Comparison of ENCODE assay signal across 1 cellular context in the genomic region with DNA sequence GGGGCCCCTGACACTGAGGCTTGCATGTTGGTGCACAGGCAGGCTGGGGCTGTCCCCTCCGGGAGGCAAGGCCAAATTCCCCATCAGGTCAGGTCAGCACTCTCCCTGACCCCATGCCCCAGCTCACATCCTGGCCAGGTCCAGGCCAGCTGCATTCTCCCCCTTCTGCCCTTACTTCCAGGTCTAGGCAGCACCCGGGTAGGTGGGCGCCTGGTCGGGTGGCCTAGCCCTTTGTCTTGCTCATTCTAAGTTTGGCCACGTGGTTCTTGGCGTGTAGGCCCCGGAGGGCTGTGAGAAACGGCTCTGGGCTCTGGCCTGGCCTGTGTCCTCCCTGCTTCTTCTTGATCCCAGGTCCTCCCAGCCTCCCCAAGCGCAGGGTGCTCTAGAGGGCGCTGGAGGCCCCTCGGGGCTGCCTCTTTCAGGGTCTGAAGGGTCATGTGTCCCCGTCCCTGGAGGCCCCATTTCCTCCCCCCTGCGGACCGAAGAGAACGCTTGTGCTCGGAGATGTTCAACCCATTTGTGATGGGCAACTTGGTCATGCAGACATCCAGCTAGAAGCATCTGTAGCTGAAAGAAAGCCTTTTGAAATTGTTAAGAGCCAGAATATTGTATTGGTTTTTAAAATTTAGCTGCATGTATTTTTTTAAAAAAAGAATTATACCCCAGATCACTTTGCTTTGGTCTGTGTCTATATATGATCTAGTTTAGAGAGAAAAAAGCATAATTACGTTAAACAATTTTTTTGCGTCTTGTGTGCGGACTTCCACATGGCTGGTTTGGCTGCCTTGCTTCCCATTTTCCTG.
A peak's percentile ranks its signal among the peaks of the same experiment; 100 is the strongest.
TF ChIP-seq lines count a peak whose summit lies in the region.

No MANE protein-coding gene starts in this region.

TF ChIP-seq in H1, 55 proteins besides CTCF, POLR2A, EP300 and RAD21 (continued from another document):
- TF ChIP-seq POU5F1 (IDR thresholded peaks at IDR 0.05; ENCODE audit: low read depth, low read length) (no peak), GABPA (IDR thresholded peaks at IDR 0.05; ENCODE audit: borderline replicate concordance, insufficient read depth, low read length) (peak; percentile 47; the same call in 1 of the 2 replicates), NANOG (IDR thresholded peaks at IDR 0.05; ENCODE audit: insufficient read depth, low read depth, low read length, poor library complexity, severe bottlenecking) (no peak), SUZ12 (IDR thresholded peaks at IDR 0.05; ENCODE audit: low read length) (no peak), GTF2F1 (IDR thresholded peaks at IDR 0.05; ENCODE audit: borderline replicate concordance, low read depth, low read length) (no peak), SP4 (IDR thresholded peaks at IDR 0.05; ENCODE audit: low read length) (no peak), EZH2 (IDR thresholded peaks at IDR 0.05; ENCODE audit: low read depth, low read length, severe bottlenecking) (no peak), HDAC6 (IDR thresholded peaks at IDR 0.05; ENCODE audit: low read depth, low read length) (no peak), SRF (IDR thresholded peaks at IDR 0.05; ENCODE audit: low read depth, low read length) (no peak), CHD1 (IDR thresholded peaks at IDR 0.05; ENCODE audit: low read depth, low read length) (no peak), TAF1 (IDR thresholded peaks at IDR 0.05; ENCODE audit: low read depth, low read length) (0 out of 2 replicates have a peak, but pooled peaks have one; percentile 20), CBX5 (IDR thresholded peaks at IDR 0.05; ENCODE audit: low read depth, low read length) (no peak), TAF7 (optimal IDR thresholded peaks at IDR 0.05; ENCODE audit: borderline replicate concordance, low read depth, low read length) (no peak), CTBP2 (IDR thresholded peaks at IDR 0.05; ENCODE audit: borderline replicate concordance, insufficient read depth, insufficient read length, low read length) (no peak)
- TF ChIP-seq, protein P1, sequence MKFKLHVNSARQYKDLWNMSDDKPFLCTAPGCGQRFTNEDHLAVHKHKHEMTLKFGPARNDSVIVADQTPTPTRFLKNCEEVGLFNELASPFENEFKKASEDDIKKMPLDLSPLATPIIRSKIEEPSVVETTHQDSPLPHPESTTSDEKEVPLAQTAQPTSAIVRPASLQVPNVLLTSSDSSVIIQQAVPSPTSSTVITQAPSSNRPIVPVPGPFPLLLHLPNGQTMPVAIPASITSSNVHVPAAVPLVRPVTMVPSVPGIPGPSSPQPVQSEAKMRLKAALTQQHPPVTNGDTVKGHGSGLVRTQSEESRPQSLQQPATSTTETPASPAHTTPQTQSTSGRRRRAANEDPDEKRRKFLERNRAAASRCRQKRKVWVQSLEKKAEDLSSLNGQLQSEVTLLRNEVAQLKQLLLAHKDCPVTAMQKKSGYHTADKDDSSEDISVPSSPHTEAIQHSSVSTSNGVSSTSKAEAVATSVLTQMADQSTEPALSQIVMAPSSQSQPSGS (IDR thresholded peaks at IDR 0.05; ENCODE audit: low read length) = no peak
- TF ChIP-seq, protein P2, sequence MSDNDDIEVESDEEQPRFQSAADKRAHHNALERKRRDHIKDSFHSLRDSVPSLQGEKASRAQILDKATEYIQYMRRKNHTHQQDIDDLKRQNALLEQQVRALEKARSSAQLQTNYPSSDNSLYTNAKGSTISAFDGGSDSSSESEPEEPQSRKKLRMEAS (IDR thresholded peaks at IDR 0.05) = peak; percentile 86
- TF ChIP-seq, protein P3, sequence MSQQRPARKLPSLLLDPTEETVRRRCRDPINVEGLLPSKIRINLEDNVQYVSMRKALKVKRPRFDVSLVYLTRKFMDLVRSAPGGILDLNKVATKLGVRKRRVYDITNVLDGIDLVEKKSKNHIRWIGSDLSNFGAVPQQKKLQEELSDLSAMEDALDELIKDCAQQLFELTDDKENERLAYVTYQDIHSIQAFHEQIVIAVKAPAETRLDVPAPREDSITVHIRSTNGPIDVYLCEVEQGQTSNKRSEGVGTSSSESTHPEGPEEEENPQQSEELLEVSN (IDR thresholded peaks at IDR 0.05) = peak; percentile 46; the same call in 1 of the 2 replicates
